Comparison of ENCODE assay signal across 12 cellular contexts in the genomic region with DNA sequence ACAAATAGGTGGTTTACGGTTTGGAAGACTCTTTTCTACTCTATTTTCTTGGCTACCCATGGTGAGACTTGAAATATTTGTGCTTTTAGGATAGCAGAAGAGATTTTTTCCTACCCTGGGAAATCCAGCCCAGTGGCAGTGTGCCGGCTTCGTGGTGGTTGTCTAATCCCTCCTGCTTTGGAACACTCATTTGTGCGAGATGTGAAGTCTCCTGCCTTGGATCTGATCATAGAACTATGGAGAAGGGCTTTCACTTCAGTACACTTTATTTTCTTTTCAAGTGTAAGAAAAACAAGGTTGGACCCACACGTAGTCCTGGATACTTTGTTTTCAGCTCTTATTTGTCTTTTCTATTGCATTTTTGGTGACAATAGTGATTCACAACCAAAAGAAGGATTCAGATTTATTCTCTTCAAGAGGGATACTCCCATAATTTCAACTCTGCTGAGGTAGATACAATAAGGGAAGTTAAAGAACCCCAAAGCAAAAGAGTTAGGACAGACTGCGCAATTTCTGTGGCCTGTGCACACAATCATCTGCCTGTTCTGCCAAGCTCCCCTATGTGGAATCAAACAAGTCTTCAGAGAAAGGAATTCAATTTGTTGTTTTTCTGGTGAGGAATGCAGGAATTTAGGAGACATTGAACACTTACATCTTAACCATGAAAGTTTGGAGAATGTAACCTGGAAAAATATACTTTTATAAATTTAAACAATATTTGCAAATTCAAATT.
DNase-seq lines count a peak whose midpoint lies in the region; ATAC-seq and TF ChIP-seq lines count a peak whose summit lies in the region.
"Had no signal": no experiment of that assay in that cellular context is flagged by ENCODE, and none has a peak within 500 bp of the region (broad histone marks: within the 10 kb centered on the region; RNA-seq: fewer than 3 reads in every experiment).

No MANE protein-coding gene starts in this region.

- in situ Hi-C loops in astrocyte of the spinal cord (cut with HindIII; ENCODE audit: low sequenced_read_pairs) = loop anchor here (10.0 kb wide), 1 partner anchor 414 kb away; the partner anchor contains the start of gene GJA1

- no peak overlapping the region for H3K27ac ChIP-seq in HCT116 (ENCODE audit: low read depth, low read length)
- H3K27ac ChIP-seq in smooth muscle cell (ENCODE audit: low read depth) = peak overlapping the region; percentile 21
- H3K27ac ChIP-seq: left lung had no signal

- no peaks in the 10 kb centered on the region for H3K79me2 ChIP-seq in HCT116 (ENCODE audit: insufficient read depth, low read length)
- H3K79me2 ChIP-seq in smooth muscle cell (ENCODE audit: low read depth) = peaks cover 9% of the 10 kb centered on the region

- no peaks in the 10 kb centered on the region for H3K4me1 ChIP-seq in HCT116 (ENCODE audit: control insufficient read depth in 1 of 2, insufficient read depth in 2 of 2, low read length in 2 of 2)
- H3K4me1 ChIP-seq in smooth muscle cell (ENCODE audit: low read depth) = peaks cover 38% of the 10 kb centered on the region
- H3K4me1 ChIP-seq: BE2C, left lung had no signal

- TF ChIP-seq POLR2A in HCT116 (IDR thresholded peaks at IDR 0.05; ENCODE audit: borderline replicate concordance, extremely low read depth, insufficient read depth, insufficient read length) = no peak

- H3K9ac ChIP-seq in HCT116 (ENCODE audit: low read length) = no peak overlapping the region
- no peak overlapping the region for H3K9ac ChIP-seq in smooth muscle cell (ENCODE audit: low read depth)

- no peak for ATAC-seq in HCT116
- ATAC-seq in HG03280 (IDR thresholded peaks at IDR 0.05; ENCODE audit: unreplicated experiment) = no peak

- WGBS in smooth muscle cell (ENCODE audit: low lambda C conversion rate) = 41% methylated on average over 6 of the region's 6 CpGs

- H3K9me2 ChIP-seq in HCT116 (ENCODE audit: insufficient read depth) = no peaks in the 10 kb centered on the region

- H3K36me3 ChIP-seq in HCT116 (ENCODE audit: control insufficient read depth in 1 of 2, insufficient read depth in 2 of 2, low read length in 2 of 2) = no peaks in the 10 kb centered on the region
- no peaks in the 10 kb centered on the region for H3K36me3 ChIP-seq in smooth muscle cell (ENCODE audit: low read depth)
- H3K36me3 ChIP-seq: BE2C, left lung had no signal

- no peak for TF ChIP-seq CTCF in HCT116 (IDR thresholded peaks at IDR 0.05 in 2 of 3, conservative IDR thresholded peaks at IDR 0.05 in 1 of 3; ENCODE audit: borderline replicate concordance in 1 of 3, insufficient read depth in 1 of 3, low read depth in 2 of 3, low read length in 2 of 3)
- TF ChIP-seq CTCF in astrocyte of the spinal cord (IDR thresholded peaks at IDR 0.05; ENCODE audit: low read depth, low read length) = no peak
- no peak for TF ChIP-seq CTCF in smooth muscle cell (IDR thresholded peaks at IDR 0.05; ENCODE audit: borderline replicate concordance, insufficient read depth, poor library complexity, severe bottlenecking)

- no TSS peak for BruUV-seq in HCT116 (replicated peaks; lab: Mats Ljungman, UMichigan)

- no peak for DNase-seq in HCT116 (ENCODE audit: low read depth, low spot score)
- DNase-seq in astrocyte of the spinal cord (ENCODE audit: low read depth, low spot score) = peak; percentile 62
- DNase-seq in iris pigment epithelial cell (ENCODE audit: low read depth) = peak; percentile 40
- no peak for DNase-seq in smooth muscle cell (lab: John Stamatoyannopoulos, UW; ENCODE audit: unreplicated experiment)
- no peak for DNase-seq in NCI-H2081 treated with DMSO at 0.1 percent for 48 hours (lab: John Stamatoyannopoulos, UW)
- no peak for DNase-seq in SK-N-DZ (ENCODE audit: low spot score)
- DNase-seq: cerebellar nuclear complex, left lung, NCI-H1092 treated with DMSO at 0.1 percent for 48 hours, NCI-H774 had no signal

- H3K4me2 ChIP-seq in HCT116 (ENCODE audit: low read length) = no peak overlapping the region
- H3K4me2 ChIP-seq in smooth muscle cell = peak overlapping the region; percentile 68

- H3K9me3 ChIP-seq in HCT116 (ENCODE audit: control insufficient read depth in 1 of 2, insufficient read depth in 1 of 2, low read depth in 1 of 2, low read length in 2 of 2) (no peaks in the 10 kb centered on the region), smooth muscle cell (replicated peaks; ENCODE audit: low read depth) (no peaks in the 10 kb centered on the region)
- H3K9me3 ChIP-seq: BE2C, left lung had no signal

- H3F3A ChIP-seq in smooth muscle cell (ENCODE audit: low read depth) = no peaks in the 10 kb centered on the region

- no peak for TF ChIP-seq RAD21 in HCT116 (IDR thresholded peaks at IDR 0.05; ENCODE audit: low read depth)

- CTCF ChIA-PET in HCT116 (lab: Charles Lee) = interaction anchor here (0.6 to 2.5 kb wide), 15 partner anchors 9 to 683 kb away, joined by 3 to 25 read pairs (median 4); partner anchors contain the start of gene GJA1

- H4K20me1 ChIP-seq in HCT116 (ENCODE audit: insufficient read depth) = no peaks in the 10 kb centered on the region
- H4K20me1 ChIP-seq in smooth muscle cell (ENCODE audit: low read depth) = no peaks in the 10 kb centered on the region

- H3K4me3 ChIP-seq in HCT116 (replicated peaks in 1 of 2; ENCODE audit: low read depth in 1 of 2, low read length in 2 of 2) (no peak overlapping the region), astrocyte of the spinal cord (ENCODE audit: low read depth, low read length) (no peak overlapping the region), smooth muscle cell (no peak overlapping the region)
- H3K4me3 ChIP-seq: left lung had no signal

- RAD21 ChIA-PET in HCT116 (lab: Charles Lee; ENCODE audit: low non-redundant PET in 1 of 2, low total read pairs in 2 of 2, uncharacterized antibody in 2 of 2, unreplicated experiment in 2 of 2) = interaction anchor here (0.9 to 1.2 kb wide), 2 partner anchors 417 to 419 kb away, joined by 3 to 6 read pairs; no protein-coding TSS in a partner anchor

- POLR2A ChIA-PET in HCT116 (lab: Charles Lee) = no interaction called here

- intact Hi-C loops in HCT116 (cut with micrococcal nuclease) = loop anchor here (1.0 to 5.0 kb wide), 4 partner anchors 185 to 791 kb away; no protein-coding TSS in a partner anchor

- H3K27me3 ChIP-seq in HCT116 (ENCODE audit: insufficient read depth, low read length) = no peaks in the 10 kb centered on the region
- no peaks in the 10 kb centered on the region for H3K27me3 ChIP-seq in smooth muscle cell (ENCODE audit: low read depth)
- H3K27me3 ChIP-seq: BE2C, left lung had no signal

- H2AFZ ChIP-seq in HCT116 (ENCODE audit: low read depth, low read length, poor library complexity, severe bottlenecking) (peak overlapping the region; percentile 83), smooth muscle cell (ENCODE audit: low read depth) (peak overlapping the region; percentile 6)

TF ChIP-seq in HCT116, 20 proteins besides CTCF, POLR2A, EP300 and RAD21:
- no peak for TF ChIP-seq POLR2AphosphoS5 (IDR thresholded peaks at IDR 0.05; ENCODE audit: low read depth, low read length)
- no peak for TF ChIP-seq CEBPB (IDR thresholded peaks at IDR 0.05; ENCODE audit: low read depth)
- TF ChIP-seq ZFX (IDR thresholded peaks at IDR 0.05) = no peak
- TF ChIP-seq JUND (IDR thresholded peaks at IDR 0.05) = no peak
- TF ChIP-seq MAX (IDR thresholded peaks at IDR 0.05) = no peak
- no peak for TF ChIP-seq ELF1 (IDR thresholded peaks at IDR 0.05; ENCODE audit: borderline replicate concordance, low read depth)
- TF ChIP-seq EZH2 (IDR thresholded peaks at IDR 0.05) = no peak
- TF ChIP-seq SP1 (IDR thresholded peaks at IDR 0.05; ENCODE audit: low read depth) = no peak
- TF ChIP-seq EGR1 (IDR thresholded peaks at IDR 0.05; ENCODE audit: low read depth) = no peak

Comparison
In these comparisons a context has a peak if more than half of its experiments do, and no peak if none do; other contexts are left out.
1. DNase-seq: peak in astrocyte of the spinal cord (single experiment) and iris pigment epithelial cell (single experiment); none in HCT116 (single experiment), smooth muscle cell (single experiment), NCI-H2081 treated with DMSO at 0.1 percent for 48 hours (single experiment) and SK-N-DZ (single experiment).